Comparison of ENCODE assay signal across 14 cellular contexts in the genomic region with DNA sequence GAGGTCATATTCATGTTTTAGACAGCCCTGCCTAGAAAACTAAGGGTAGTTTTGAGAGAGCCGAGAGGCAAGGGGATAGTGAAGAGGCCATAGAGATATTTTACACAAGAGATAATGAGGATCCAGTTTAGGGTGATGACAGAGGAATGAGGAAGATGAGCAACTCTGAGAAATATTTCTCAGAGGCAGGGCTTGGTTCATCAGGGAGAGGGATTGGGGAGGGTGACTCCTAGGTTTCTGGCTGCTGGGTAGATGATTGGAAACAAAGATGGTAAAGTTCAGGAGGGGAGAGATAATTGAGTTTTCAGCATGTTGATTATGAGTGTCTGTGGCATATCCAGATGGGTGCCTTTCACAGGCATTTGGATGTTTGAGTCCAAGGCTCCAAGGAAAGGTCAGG. TPM values are rescaled to one million over a fixed set of nuclear protein-coding genes. Genes with fewer than 3 reads are reported as not detected.
DNase-seq lines count a peak whose midpoint lies in the region; ATAC-seq and TF ChIP-seq lines count a peak whose summit lies in the region.
"Had no signal": no experiment of that assay in that cellular context is flagged by ENCODE, and none has a peak within 500 bp of the region (broad histone marks: within the 10 kb centered on the region; RNA-seq: fewer than 3 reads in every experiment).

No MANE protein-coding gene starts in this region.

- no peaks in the 10 kb centered on the region for H3K27me3 Mint-ChIP-seq in CD8-positive, alpha-beta memory T cell
- no peaks in the 10 kb centered on the region for H3K27me3 Mint-ChIP-seq in osteocyte (ENCODE audit: unreplicated experiment)

- ATAC-seq in left ventricle myocardium superior = no peak
- ATAC-seq: GM23338 had no signal

- peaks cover 14% of the 10 kb centered on the region for H3K36me3 ChIP-seq in CD8-positive, alpha-beta memory T cell (ENCODE audit: insufficient read depth, low read length)
- H3K36me3 ChIP-seq in brain microvascular endothelial cell (replicated peaks) (peaks cover 8% of the 10 kb centered on the region), Peyer's patch (peaks cover 0 to 15% (median 0%) of the 10 kb centered on the region in 3 donors)
- H3K36me3 ChIP-seq: ovary had no signal

- H3K4me3 ChIP-seq in CD8-positive, alpha-beta memory T cell (ENCODE audit: low read length) = no peak overlapping the region
- H3K4me3 ChIP-seq in brain microvascular endothelial cell (ENCODE audit: low read depth, low read length) (no peak overlapping the region), Peyer's patch (no peak overlapping the region)
- H3K4me3 ChIP-seq: esophagus muscularis mucosa, GM23338, ovary, tibial artery had no signal

- no peak for DNase-seq in CD8-positive, alpha-beta memory T cell
- peak; percentile 14 for DNase-seq in MV-4-11 (lab: John Stamatoyannopoulos, UW)
- no peak for DNase-seq in brain microvascular endothelial cell
- no peak for DNase-seq in osteocyte (ENCODE audit: extremely low spot score, unreplicated experiment)
- no peak for DNase-seq in Peyer's patch
- DNase-seq in left ventricle myocardium superior = no peak
- no peak for DNase-seq in stimulated activated CD4-positive, alpha-beta T cell treated with anti-CD3 and anti-CD28 coated beads, Interleukin-12 subunit alpha, Interleukin-12 subunit beta, amount 100 ng/mL, for 4 hours
- DNase-seq: activated CD4-positive, alpha-beta T cell treated with anti-CD3 and anti-CD28 coated beads, Interleukin-2, amount 50 U/mL, for 48 hours; KBM-7; NCI-H446; ovary; tibial artery had no signal

- no peak for TF ChIP-seq POLR2A in Peyer's patch (IDR thresholded peaks at IDR 0.05)

- peak overlapping the region; percentile 47 to 92 (median 85) for H3K27ac Mint-ChIP-seq in CD8-positive, alpha-beta memory T cell
- peak overlapping the region; percentile 52 for H3K27ac Mint-ChIP-seq in osteocyte (ENCODE audit: unreplicated experiment)

- H3K36me3 Mint-ChIP-seq in CD8-positive, alpha-beta memory T cell = peaks cover 0 to 28% (median 2%) of the 10 kb centered on the region in 3 donors
- peaks cover 17% of the 10 kb centered on the region for H3K36me3 Mint-ChIP-seq in osteocyte (ENCODE audit: unreplicated experiment)

- no peaks in the 10 kb centered on the region for H3K27me3 ChIP-seq in CD8-positive, alpha-beta memory T cell (ENCODE audit: insufficient read depth, low read length, poor library complexity, severe bottlenecking)
- H3K27me3 ChIP-seq in brain microvascular endothelial cell (replicated peaks) = no peaks in the 10 kb centered on the region
- H3K27me3 ChIP-seq in Peyer's patch = no peaks in the 10 kb centered on the region
- H3K27me3 ChIP-seq: esophagus muscularis mucosa, ovary, tibial artery had no signal

- POLR2A ChIA-PET in CD8-positive, alpha-beta memory T cell (lab: Charles Lee) = no interaction called here

- H3K9me3 Mint-ChIP-seq in CD8-positive, alpha-beta memory T cell = no peaks in the 10 kb centered on the region
- H3K9me3 Mint-ChIP-seq in osteocyte (ENCODE audit: unreplicated experiment) = no peaks in the 10 kb centered on the region
- H3K9me3 Mint-ChIP-seq: GM23338 had no signal

- peaks cover 62% of the 10 kb centered on the region for H3K4me1 ChIP-seq in CD8-positive, alpha-beta memory T cell (ENCODE audit: insufficient read depth, low read length)
- H3K4me1 ChIP-seq in Peyer's patch = peaks cover 0 to 65% (median 19%) of the 10 kb centered on the region in 4 donors

- H3K4me3 Mint-ChIP-seq in CD8-positive, alpha-beta memory T cell = peak overlapping the region in 6 of 7 donors; percentile 9 to 44 (median 38)
- no peak overlapping the region for H3K4me3 Mint-ChIP-seq in osteocyte (ENCODE audit: unreplicated experiment)
- H3K4me3 Mint-ChIP-seq: GM23338 had no signal

- H3K9me3 ChIP-seq in CD8-positive, alpha-beta memory T cell (ENCODE audit: low read length) = no peaks in the 10 kb centered on the region
- no peaks in the 10 kb centered on the region for H3K9me3 ChIP-seq in Peyer's patch
- H3K9me3 ChIP-seq: esophagus muscularis mucosa, ovary, tibial artery had no signal

- intact Hi-C loops in left ventricle myocardium superior (cut with micrococcal nuclease) = no loop called here

- CTCF ChIA-PET in CD8-positive, alpha-beta memory T cell (lab: Charles Lee) = no interaction called here

- H3K4me1 Mint-ChIP-seq in CD8-positive, alpha-beta memory T cell = peaks cover 82 to 87% (median 84%) of the 10 kb centered on the region in 3 donors
- peaks cover 57% of the 10 kb centered on the region for H3K4me1 Mint-ChIP-seq in osteocyte (ENCODE audit: unreplicated experiment)

- H3K27ac ChIP-seq in CD8-positive, alpha-beta memory T cell (ENCODE audit: low read depth, low read length) = no peak overlapping the region
- H3K27ac ChIP-seq in brain microvascular endothelial cell = peak overlapping the region; percentile 34
- peak overlapping the region in 2 of 4 donors; percentile 2 to 6 for H3K27ac ChIP-seq in Peyer's patch
- H3K27ac ChIP-seq: esophagus muscularis mucosa, ovary, tibial artery had no signal

- in situ Hi-C loops in brain microvascular endothelial cell (cut with HindIII; ENCODE audit: low pct_ligation_motif_present, low sequenced_read_pairs) = no loop called here

- no peak for TF ChIP-seq CTCF in brain microvascular endothelial cell (IDR thresholded peaks at IDR 0.05; ENCODE audit: low read depth, low read length, missing control alignments)
- TF ChIP-seq CTCF in osteocyte (IDR thresholded peaks at IDR 0.05) = no peak
- TF ChIP-seq CTCF in Peyer's patch (IDR thresholded peaks at IDR 0.05) = no peak

RNA-seq across cellular contexts. Expression of a gene that starts 7.3 kb away (rescaled TPM):
- total RNA-seq in CD8-positive, alpha-beta memory T cell = 100 to 1,000 TPM; 251 to 252 TPM
- polyA plus RNA-seq in CD8-positive, alpha-beta memory T cell = 1,057 TPM
- total RNA-seq in osteocyte (222 and 230 TPM in 2 replicates), Peyer's patch (100 to 1,000 TPM; 246 to 511 (median 369) TPM), left ventricle myocardium superior (168 TPM)

RNA-seq across cellular contexts. Expression of a gene that starts 21.6 kb away (rescaled TPM):
- total RNA-seq in CD8-positive, alpha-beta memory T cell = 100 to 1,000 TPM; 338 to 348 TPM
- polyA plus RNA-seq in CD8-positive, alpha-beta memory T cell = 3,038 TPM
- total RNA-seq in osteocyte = 475 and 500 TPM in 2 replicates
- 100 to 1,000 TPM; 256 to 401 (median 312) TPM for total RNA-seq in Peyer's patch
- 1,328 TPM for total RNA-seq in left ventricle myocardium superior

RNA-seq across cellular contexts. Expression of a gene that starts 49.5 kb away (rescaled TPM):
- total RNA-seq in CD8-positive, alpha-beta memory T cell = 1 to 10 TPM in 1 of 2 experiments, under 1 TPM in 1; 0.84 to 1.2 TPM
- polyA plus RNA-seq in CD8-positive, alpha-beta memory T cell = 0.92 TPM
- total RNA-seq in osteocyte (0.46 and 0.63 TPM in 2 replicates), Peyer's patch (10 to 100 TPM in 1 of 4 donors, 1 to 10 TPM in 3; 1.3 to 29.7 (median 3.1) TPM), left ventricle myocardium superior (724 TPM)

Comparison
In these comparisons a context has a peak if more than half of its experiments do, and no peak if none do; other contexts are left out.
1. RNA of a gene that starts 49.5 kb away (total RNA-seq): 724 TPM in left ventricle myocardium superior (single experiment); 1.3 to 29.7 TPM in Peyer's patch, 0.84 to 1.2 TPM in CD8-positive, alpha-beta memory T cell and 0.46 to 0.63 TPM in osteocyte; every median in the first group is over 10 times any median in the second.